ENCODE assay signal across 2 cellular contexts in the genomic region with DNA sequence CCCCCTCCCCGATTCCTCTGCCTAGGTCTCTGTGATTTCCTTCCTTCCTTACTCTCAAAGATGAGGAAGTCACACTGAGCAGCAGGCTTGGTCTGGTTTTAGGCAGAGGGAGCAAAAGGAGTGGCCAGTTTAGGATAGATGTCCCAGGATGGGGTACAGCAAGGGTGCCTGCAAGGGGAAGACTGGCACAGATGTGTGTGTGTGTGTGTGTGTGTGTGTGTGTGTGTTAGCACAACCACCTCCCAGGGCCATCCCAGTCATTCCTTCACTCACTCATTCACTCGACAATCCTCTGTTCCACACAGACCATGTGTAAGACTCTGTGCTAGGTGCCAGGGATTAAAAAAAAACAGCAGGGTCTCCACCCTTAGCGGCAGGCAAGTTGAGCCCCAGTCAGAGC.
TF ChIP-seq lines count a peak whose summit lies in the region.

No MANE protein-coding gene starts in this region.

TF ChIP-seq in GM23338, 12 proteins besides CTCF, POLR2A, EP300 and RAD21 (continued from another document):
- TF ChIP-seq ZNF331 (CRISPR knock-in tag; IDR thresholded peaks at IDR 0.05; ENCODE audit: low read depth) (no peak), ZNF114 (CRISPR knock-in tag; IDR thresholded peaks at IDR 0.05) (no peak)

TF ChIP-seq in H1, 55 proteins besides CTCF, POLR2A, EP300 and RAD21 (continued from another document):
- TF ChIP-seq HDAC6 (IDR thresholded peaks at IDR 0.05; ENCODE audit: low read depth, low read length): no peak
- no peak for TF ChIP-seq BCL11A (IDR thresholded peaks at IDR 0.05; ENCODE audit: low read depth in 2 of 2, low read length in 2 of 2)
- TF ChIP-seq ZNF274 (IDR thresholded peaks at IDR 0.05; ENCODE audit: borderline replicate concordance, extremely low read depth, low read length): no peak
TF ChIP-seq in H1: peak in this region for 0.
